Comparison of ENCODE assay signal across 9 cellular contexts in genomic region chr1:78143152-78143551, GRCh38.
DNase-seq lines count a peak whose midpoint lies in the region; ATAC-seq and TF ChIP-seq lines count a peak whose summit lies in the region.
"Had no signal": no experiment of that assay in that cellular context is flagged by ENCODE, and none has a peak within 500 bp of the region (broad histone marks: within the 10 kb centered on the region; RNA-seq: fewer than 3 reads in every experiment).

No MANE protein-coding gene starts in this region.

- POLR2A ChIA-PET in activated CD4-positive, alpha-beta T cell treated with anti-CD3 and anti-CD28 coated beads, Interleukin-2, amount 10 ng/mL, durations not matched to agents 7 days and 5 days (lab: Charles Lee), result no interaction called here
- POLR2A ChIA-PET in T-cell (lab: Charles Lee), result interaction anchor here in 1 of 2 donors (0.6 kb wide), 1 partner anchor 250 kb away, joined by 4 read pairs; no protein-coding TSS in a partner anchor

- H3K79me2 ChIP-seq in osteoblast (ENCODE audit: insufficient read depth, low read length), result no peaks in the 10 kb centered on the region

- H4K20me1 ChIP-seq in osteoblast (ENCODE audit: insufficient read depth, low read length), result no peaks in the 10 kb centered on the region

- H3K9me3 ChIP-seq in osteoblast (ENCODE audit: low read depth, low read length), result no peaks in the 10 kb centered on the region
- no peaks in the 10 kb centered on the region for H3K9me3 ChIP-seq in psoas muscle

- intact Hi-C loops in psoas muscle (cut with DNase I), result loop anchor here (5.0 to 10.0 kb wide), 2 partner anchors 464 to 472 kb away; no protein-coding TSS in a partner anchor

- H3K4me1 ChIP-seq in osteoblast (ENCODE audit: insufficient read depth, low read length) (peaks cover 17% of the 10 kb centered on the region), psoas muscle (no peaks in the 10 kb centered on the region)

- H3K27ac Mint-ChIP-seq in activated CD4-positive, alpha-beta T cell treated with anti-CD3 and anti-CD28 coated beads, Interleukin-2, amount 10 ng/mL, durations not matched to agents 7 days and 5 days, result peak overlapping the region; percentile 93
- peak overlapping the region; percentile 82 to 88 for H3K27ac Mint-ChIP-seq in T-cell

- 67 to 80% (median 73%) methylated on average over 4 of the region's 4 CpGs for WGBS in psoas muscle, 3 donors

- peak overlapping the region; percentile 60 for H3K4me2 ChIP-seq in osteoblast (ENCODE audit: insufficient read depth, low read length)

- no peaks in the 10 kb centered on the region for H3K9me3 Mint-ChIP-seq in activated CD4-positive, alpha-beta T cell treated with anti-CD3 and anti-CD28 coated beads, Interleukin-2, amount 10 ng/mL, durations not matched to agents 7 days and 5 days
- H3K9me3 Mint-ChIP-seq in T-cell, result no peaks in the 10 kb centered on the region

- ATAC-seq in HG02970 (IDR thresholded peaks at IDR 0.05; ENCODE audit: low FRiP score, unreplicated experiment) (peak; percentile 63), T-cell (replicated peaks in 1 of 4) (peak; percentile 50 to 69 (median 66)), psoas muscle (no peak)

- H3K4me1 Mint-ChIP-seq in activated CD4-positive, alpha-beta T cell treated with anti-CD3 and anti-CD28 coated beads, Interleukin-2, amount 10 ng/mL, durations not matched to agents 7 days and 5 days, result peaks cover 22% of the 10 kb centered on the region
- H3K4me1 Mint-ChIP-seq in T-cell, result peaks cover 17 to 22% (median 21%) of the 10 kb centered on the region in 3 donors

- H2AFZ ChIP-seq in osteoblast (ENCODE audit: low read length), result peak overlapping the region; percentile 80

- peak overlapping the region; percentile 51 for H3K4me3 Mint-ChIP-seq in activated CD4-positive, alpha-beta T cell treated with anti-CD3 and anti-CD28 coated beads, Interleukin-2, amount 10 ng/mL, durations not matched to agents 7 days and 5 days
- peak overlapping the region; percentile 61 to 83 (median 68) for H3K4me3 Mint-ChIP-seq in T-cell

- DNase-seq in activated CD4-positive, alpha-beta T cell treated with anti-CD3 and anti-CD28 coated beads, Interleukin-2, amount 10 ng/mL, durations not matched to agents 7 days and 5 days, result peak; percentile 11
- no peak for DNase-seq in activated CD4-positive, alpha-beta T cell treated with anti-CD3 and anti-CD28 coated beads, Interleukin-2, amount 50 U/mL, for 4 hours
- DNase-seq in T-cell (no peak), osteoblast (ENCODE audit: insufficient read length, low spot score, missing footprints) (no peak), COLO668 (lab: John Stamatoyannopoulos, UW; ENCODE audit: unreplicated experiment) (no peak), HPDE6-E6E7 (ENCODE audit: extremely low spot score) (no peak), psoas muscle (no peak)

- H3K27ac ChIP-seq in osteoblast (ENCODE audit: low read depth, low read length) (no peak overlapping the region), psoas muscle (no peak overlapping the region)
- H3K27ac ChIP-seq: C4-2B had no signal

- no peaks in the 10 kb centered on the region for H3K27me3 ChIP-seq in osteoblast (ENCODE audit: insufficient read depth, low read length)
- no peaks in the 10 kb centered on the region for H3K27me3 ChIP-seq in psoas muscle (ENCODE audit: insufficient read depth in 3 of 3, low read length in 2 of 3)

- H3K36me3 Mint-ChIP-seq in activated CD4-positive, alpha-beta T cell treated with anti-CD3 and anti-CD28 coated beads, Interleukin-2, amount 10 ng/mL, durations not matched to agents 7 days and 5 days (ENCODE audit: low read depth), result no peaks in the 10 kb centered on the region
- H3K36me3 Mint-ChIP-seq in T-cell, result no peaks in the 10 kb centered on the region

- H3K27me3 Mint-ChIP-seq in activated CD4-positive, alpha-beta T cell treated with anti-CD3 and anti-CD28 coated beads, Interleukin-2, amount 10 ng/mL, durations not matched to agents 7 days and 5 days, result peaks cover 15% of the 10 kb centered on the region
- peaks cover 0 to 4% of the 10 kb centered on the region in 2 donors for H3K27me3 Mint-ChIP-seq in T-cell

- no peaks in the 10 kb centered on the region for H3K36me3 ChIP-seq in osteoblast (ENCODE audit: insufficient read depth, low read length)
- H3K36me3 ChIP-seq in psoas muscle (ENCODE audit: insufficient read depth in 1 of 2, low read depth in 1 of 2), result no peaks in the 10 kb centered on the region

- H3K4me3 ChIP-seq in osteoblast (ENCODE audit: insufficient read depth, low read length), result no peak overlapping the region
- H3K4me3 ChIP-seq in psoas muscle, result no peak overlapping the region

- TF ChIP-seq CTCF in osteoblast (IDR thresholded peaks at IDR 0.05; ENCODE audit: extremely low read depth, low read depth, low read length) (no peak), psoas muscle (IDR thresholded peaks at IDR 0.05) (no peak)

- CTCF ChIA-PET in activated CD4-positive, alpha-beta T cell treated with anti-CD3 and anti-CD28 coated beads, Interleukin-2, amount 10 ng/mL, durations not matched to agents 7 days and 5 days (lab: Charles Lee), result interaction anchor here (1.0 to 5.0 kb wide), 4 partner anchors 11 to 465 kb away, joined by 3 to 20 read pairs (median 6); no protein-coding TSS in a partner anchor
- CTCF ChIA-PET in T-cell (lab: Charles Lee), result interaction anchor here (0.6 to 4.9 kb wide), 6 partner anchors 9 to 138 kb away, joined by 3 to 27 read pairs (median 4); partner anchors contain the start of gene DNAJB4 (in 1 of the 2)

Comparison
In these comparisons a context has a peak if more than half of its experiments do, and no peak if none do; other contexts are left out.
1. ATAC-seq: peak in HG02970 (single experiment) and T-cell (4 of 4); none in psoas muscle (0 of 4).